ENCODE assay signal across 1 cellular context in genomic region chr1:16170283-16170673, GRCh38.
TF ChIP-seq lines count a peak whose summit lies in the region.

No MANE protein-coding gene starts in this region.

TF ChIP-seq in H1, 55 proteins besides CTCF, POLR2A, EP300 and RAD21:
- TF ChIP-seq GABPA (IDR thresholded peaks at IDR 0.05; ENCODE audit: borderline replicate concordance, insufficient read depth, low read length) (no peak), NANOG (IDR thresholded peaks at IDR 0.05; ENCODE audit: insufficient read depth, low read depth, low read length, poor library complexity, severe bottlenecking) (no peak), POLR2AphosphoS5 (IDR thresholded peaks at IDR 0.05; ENCODE audit: low read depth, low read length) (no peak), SIRT6 (IDR thresholded peaks at IDR 0.05; ENCODE audit: low read length) (no peak), MAX (IDR thresholded peaks at IDR 0.05) (no peak), KDM4A (IDR thresholded peaks at IDR 0.05; ENCODE audit: low read depth, low read length, severe bottlenecking) (no peak), CBX5 (IDR thresholded peaks at IDR 0.05; ENCODE audit: low read depth, low read length) (no peak), EGR1 (IDR thresholded peaks at IDR 0.05; ENCODE audit: borderline replicate concordance, low read depth, low read length) (no peak), SUZ12 (IDR thresholded peaks at IDR 0.05; ENCODE audit: low read length) (no peak), SAP30 (IDR thresholded peaks at IDR 0.05; ENCODE audit: insufficient read depth, insufficient replicate concordance, low read length) (no peak), RBBP5 (IDR thresholded peaks at IDR 0.05; ENCODE audit: borderline replicate concordance, low read depth, low read length) (no peak), CBX8 (IDR thresholded peaks at IDR 0.05; ENCODE audit: borderline replicate concordance, low read depth, low read length) (no peak), NRF1 (IDR thresholded peaks at IDR 0.05; ENCODE audit: low read depth, low read length) (no peak), ATF2 (IDR thresholded peaks at IDR 0.05; ENCODE audit: low read length) (no peak)
